9 cellular contexts compared by ENCODE assay signal in the genomic region with DNA sequence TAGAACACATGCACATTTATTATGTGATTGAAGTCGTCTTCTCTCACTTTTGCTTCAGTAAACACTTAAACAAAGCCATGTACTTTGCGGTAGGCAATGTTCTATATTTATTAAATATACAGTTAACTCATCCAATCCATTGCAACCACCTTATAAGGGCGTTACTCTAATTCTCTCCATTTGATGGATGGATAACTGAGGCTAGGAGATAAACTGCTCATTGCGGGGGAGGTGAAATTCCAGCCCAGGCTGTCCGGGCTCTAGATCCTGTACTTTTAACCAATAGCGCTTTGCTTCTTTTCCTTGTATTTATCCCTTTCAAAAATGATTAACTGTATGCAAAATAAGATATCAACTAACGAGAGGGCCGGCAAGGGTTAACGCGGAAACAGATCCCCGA. TPM values are rescaled to one million over a fixed set of nuclear protein-coding genes. Genes with fewer than 3 reads are reported as not detected.
DNase-seq lines count a peak whose midpoint lies in the region; ATAC-seq and TF ChIP-seq lines count a peak whose summit lies in the region.
"Had no signal": no experiment of that assay in that cellular context is flagged by ENCODE, and none has a peak within 500 bp of the region (broad histone marks: within the 10 kb centered on the region; RNA-seq: fewer than 3 reads in every experiment).

No MANE protein-coding gene starts in this region.

- H3K36me3 ChIP-seq in iPS-18a (ENCODE audit: control insufficient read depth, low read depth, low read length), result peaks cover 3% of the 10 kb centered on the region
- no peaks in the 10 kb centered on the region for H3K36me3 ChIP-seq in psoas muscle (ENCODE audit: insufficient read depth in 1 of 2, low read depth in 1 of 2)

- H3K27me3 ChIP-seq in iPS-18a (ENCODE audit: control insufficient read depth, insufficient read depth, low read length), result no peaks in the 10 kb centered on the region
- peaks cover 0 to 4% (median 0%) of the 10 kb centered on the region in 3 donors for H3K27me3 ChIP-seq in psoas muscle (ENCODE audit: insufficient read depth in 3 of 3, low read length in 2 of 3)

- H3K27ac ChIP-seq in C4-2B (peak overlapping the region; percentile 74), angular gyrus (ENCODE audit: low read depth, low read length) (peak overlapping the region; percentile 85), iPS-18a (ENCODE audit: low read length) (peak overlapping the region; percentile 53), psoas muscle (peak overlapping the region; percentile 76)

- peak overlapping the region; percentile 97 for H3K4me3 ChIP-seq in iPS-18a (ENCODE audit: low read length)
- H3K4me3 ChIP-seq in psoas muscle, result peak overlapping the region; percentile 83

- TF ChIP-seq POLR2A in GM18505 (IDR thresholded peaks at IDR 0.05; ENCODE audit: borderline replicate concordance, extremely low read depth, insufficient read depth, insufficient read length), result no peak

- no peak for ATAC-seq in psoas muscle
- ATAC-seq in HG03432 (IDR thresholded peaks at IDR 0.05; ENCODE audit: unreplicated experiment), result no peak
- no peak for ATAC-seq in GM18505 (IDR thresholded peaks at IDR 0.05; ENCODE audit: unreplicated experiment)

- H3K9ac ChIP-seq in iPS-18a (ENCODE audit: low read length), result peak overlapping the region; percentile 89

- peaks cover 24% of the 10 kb centered on the region for H3K4me1 ChIP-seq in iPS-18a (ENCODE audit: control insufficient read depth, low read depth, low read length)
- H3K4me1 ChIP-seq in psoas muscle, result no peaks in the 10 kb centered on the region

- no peak for DNase-seq in psoas muscle
- DNase-seq in RKO (ENCODE audit: low spot score), result no peak
- DNase-seq in NCI-H1436 (lab: John Stamatoyannopoulos, UW), result no peak
- DNase-seq: activated CD8-positive, alpha-beta memory T cell treated with anti-CD3 and anti-CD28 coated beads, Interleukin-2, amount 50 U/mL, for 48 hours had no signal

- no peaks in the 10 kb centered on the region for H3K9me3 ChIP-seq in iPS-18a (ENCODE audit: control insufficient read depth, low read depth, low read length)
- no peaks in the 10 kb centered on the region for H3K9me3 ChIP-seq in psoas muscle

- intact Hi-C loops in psoas muscle (cut with DNase I), result loop anchor here in 1 of 2 donors (5.0 kb wide), 4 partner anchors 117 to 282 kb away; no protein-coding TSS in a partner anchor

- 11 to 16% (median 16%) methylated on average over 11 of the region's 11 CpGs for WGBS in psoas muscle, 3 donors

- no peak for TF ChIP-seq CTCF in C4-2B (conservative IDR thresholded peaks at IDR 0.05)
- TF ChIP-seq CTCF in psoas muscle (IDR thresholded peaks at IDR 0.05), result no peak

RNA-seq across cellular contexts. Expression of a gene that starts 1.2 kb away (rescaled TPM):
- 10 to 100 TPM in 3 of 4 donors, 1 to 10 TPM in 1; 8.7 to 21.4 (median 10.4) TPM for total RNA-seq in psoas muscle
- polyA plus RNA-seq in psoas muscle, result 1 to 10 TPM; 2.3 to 9.2 (median 4.3) TPM
